ENCODE assay signal across 15 cellular contexts in the genomic region with DNA sequence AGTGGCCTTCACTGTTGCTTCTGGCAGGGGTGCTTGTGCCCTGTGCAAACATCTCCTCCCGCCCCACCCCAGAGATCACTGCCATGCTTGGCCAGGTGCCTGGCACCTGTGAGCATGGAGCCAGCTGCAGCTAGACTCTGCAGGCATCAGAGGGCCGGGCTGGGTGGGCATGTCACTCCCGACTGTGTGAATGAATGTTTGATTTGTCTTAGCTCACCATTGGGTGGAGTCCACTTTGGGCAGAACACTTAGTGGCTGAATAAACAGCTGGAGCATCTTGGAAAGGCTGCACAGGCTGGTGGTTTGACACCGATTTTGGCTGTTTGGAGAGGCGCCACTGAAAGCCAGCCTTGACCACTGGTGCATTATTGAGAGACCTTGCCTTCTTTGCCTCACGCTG.
DNase-seq lines count a peak whose midpoint lies in the region; ATAC-seq and TF ChIP-seq lines count a peak whose summit lies in the region.
"Had no signal": no experiment of that assay in that cellular context is flagged by ENCODE, and none has a peak within 500 bp of the region (broad histone marks: within the 10 kb centered on the region; RNA-seq: fewer than 3 reads in every experiment).

No MANE protein-coding gene starts in this region.

- H3K27me3 ChIP-seq in left lung = no peaks in the 10 kb centered on the region
- H3K27me3 ChIP-seq: ascending aorta, spleen, testis had no signal

- no peak for TF ChIP-seq CTCF in left lung (IDR thresholded peaks at IDR 0.05)

- H3K27ac ChIP-seq in left lung = no peak overlapping the region
- H3K27ac ChIP-seq: ascending aorta, spleen, testis had no signal

- H3K4me1 ChIP-seq in left lung = no peaks in the 10 kb centered on the region
- H3K4me1 ChIP-seq: Caco-2, HAP-1, spleen had no signal

- no peaks in the 10 kb centered on the region for H3K9me3 ChIP-seq in left lung
- H3K9me3 ChIP-seq: ascending aorta, Caco-2, HAP-1, testis had no signal

- DNase-seq in AG08395 (ENCODE audit: low spot score) (peak; percentile 9), M059J (ENCODE audit: low read depth) (peak; percentile 37), NCI-H510A treated with DMSO at 0.1 percent for 48 hours (lab: John Stamatoyannopoulos, UW) (peak; percentile 81), left lung (peak; percentile 69 to 81), HCEC 1CT (no peak)
- DNase-seq in activated CD4-positive, alpha-beta T cell treated with anti-CD3 and anti-CD28 coated beads, Interleukin-2, amount 50 U/mL, for 48 hours = no peak
- DNase-seq in activated CD4-positive, alpha-beta T cell treated with anti-CD3 and anti-CD28 coated beads for 4 hours = no peak
- DNase-seq: activated CD4-positive, alpha-beta T cell treated with anti-CD3 and anti-CD28 coated beads for 1 hour; Caco-2; occipital lobe; spleen; testis had no signal

- H3K36me3 ChIP-seq in left lung = no peaks in the 10 kb centered on the region
- H3K36me3 ChIP-seq: ascending aorta, HAP-1, spleen had no signal

- peak; percentile 89 for ATAC-seq in left lung
- ATAC-seq in HG02970 (IDR thresholded peaks at IDR 0.05; ENCODE audit: low FRiP score, unreplicated experiment) = no peak

- H3K4me3 ChIP-seq in left lung = no peak overlapping the region
- H3K4me3 ChIP-seq: ascending aorta, HAP-1, spleen, testis had no signal

- intact Hi-C loops in left lung (cut with DNase I) = no loop called here

Comparison
In these comparisons a context has a peak if more than half of its experiments do, and no peak if none do; other contexts are left out.
1. DNase-seq: peak in AG08395 (single experiment), M059J (single experiment), NCI-H510A treated with DMSO at 0.1 percent for 48 hours (single experiment) and left lung (2 of 2); none in activated CD4-positive, alpha-beta T cell treated with anti-CD3 and anti-CD28 coated beads, Interleukin-2, amount 50 U/mL, for 48 hours (0 of 2), HCEC 1CT (single experiment) and activated CD4-positive, alpha-beta T cell treated with anti-CD3 and anti-CD28 coated beads for 4 hours (0 of 2).